In the genomic region with DNA sequence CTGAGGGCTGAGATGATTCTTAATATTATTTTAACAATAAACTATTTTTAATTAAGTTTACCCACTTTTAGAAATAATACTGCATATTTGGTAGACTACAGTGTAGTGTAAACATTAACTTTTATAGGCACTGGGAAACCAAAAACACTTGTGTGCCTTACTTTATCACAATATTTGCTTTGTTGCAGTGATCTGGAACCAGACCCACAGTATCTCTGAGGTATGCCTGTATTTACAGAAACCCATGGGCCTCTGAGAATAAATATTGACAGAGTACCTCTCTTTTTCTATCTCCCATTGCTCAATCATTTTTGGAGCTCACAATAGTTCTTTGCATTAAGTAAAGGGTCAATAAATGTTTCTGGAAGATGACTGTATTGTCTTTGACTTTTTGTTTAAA, we compare ENCODE assay signal across 1 cellular context.
TF ChIP-seq lines count a peak whose summit lies in the region.

No MANE protein-coding gene starts in this region.

TF ChIP-seq in SK-N-SH, 30 proteins besides CTCF, POLR2A, EP300 and RAD21 (continued from another document):
- TF ChIP-seq, protein P1, sequence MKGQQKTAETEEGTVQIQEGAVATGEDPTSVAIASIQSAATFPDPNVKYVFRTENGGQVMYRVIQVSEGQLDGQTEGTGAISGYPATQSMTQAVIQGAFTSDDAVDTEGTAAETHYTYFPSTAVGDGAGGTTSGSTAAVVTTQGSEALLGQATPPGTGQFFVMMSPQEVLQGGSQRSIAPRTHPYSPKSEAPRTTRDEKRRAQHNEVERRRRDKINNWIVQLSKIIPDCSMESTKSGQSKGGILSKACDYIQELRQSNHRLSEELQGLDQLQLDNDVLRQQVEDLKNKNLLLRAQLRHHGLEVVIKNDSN (IDR thresholded peaks at IDR 0.05; ENCODE audit: borderline replicate concordance, low read depth) = no peak
- no peak for TF ChIP-seq GATA2 (CRISPR knock-in tag; IDR thresholded peaks at IDR 0.05)
- TF ChIP-seq, protein P2, sequence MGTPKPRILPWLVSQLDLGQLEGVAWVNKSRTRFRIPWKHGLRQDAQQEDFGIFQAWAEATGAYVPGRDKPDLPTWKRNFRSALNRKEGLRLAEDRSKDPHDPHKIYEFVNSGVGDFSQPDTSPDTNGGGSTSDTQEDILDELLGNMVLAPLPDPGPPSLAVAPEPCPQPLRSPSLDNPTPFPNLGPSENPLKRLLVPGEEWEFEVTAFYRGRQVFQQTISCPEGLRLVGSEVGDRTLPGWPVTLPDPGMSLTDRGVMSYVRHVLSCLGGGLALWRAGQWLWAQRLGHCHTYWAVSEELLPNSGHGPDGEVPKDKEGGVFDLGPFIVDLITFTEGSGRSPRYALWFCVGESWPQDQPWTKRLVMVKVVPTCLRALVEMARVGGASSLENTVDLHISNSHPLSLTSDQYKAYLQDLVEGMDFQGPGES (IDR thresholded peaks at IDR 0.05; ENCODE audit: low read depth, low read length) = no peak
- no peak for TF ChIP-seq NFIC (IDR thresholded peaks at IDR 0.05; ENCODE audit: borderline replicate concordance)
- TF ChIP-seq POLR2AphosphoS5 (IDR thresholded peaks at IDR 0.05; ENCODE audit: low read depth, low read length) = no peak
- no peak for TF ChIP-seq TCF12 (IDR thresholded peaks at IDR 0.05)
- no peak for TF ChIP-seq TAF1 (IDR thresholded peaks at IDR 0.05; ENCODE audit: borderline replicate concordance, low read depth, low read length)
- no peak for TF ChIP-seq FOXJ3 (CRISPR knock-in tag; IDR thresholded peaks at IDR 0.05)
